21 cellular contexts compared by ENCODE assay signal in the genomic region with DNA sequence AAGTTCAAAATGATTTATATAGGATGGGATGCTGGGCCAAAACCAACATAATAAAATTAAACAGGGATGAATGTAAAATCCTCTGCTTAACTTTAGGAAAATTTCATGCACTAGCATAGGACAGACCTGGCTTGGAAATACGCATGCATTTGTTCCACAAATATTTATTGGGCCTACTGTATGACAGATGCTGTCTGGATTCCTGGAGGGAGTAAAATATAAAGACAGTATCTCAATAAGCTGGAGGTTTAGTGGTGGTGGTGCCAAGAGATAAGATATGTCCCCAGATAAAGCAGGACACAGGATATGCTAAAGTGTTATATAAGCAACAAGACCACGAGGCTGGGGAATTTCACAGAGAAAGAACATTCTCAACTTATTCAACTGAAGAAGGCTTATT. TPM values are rescaled to one million over a fixed set of nuclear protein-coding genes. Genes with fewer than 3 reads are reported as not detected.
DNase-seq lines count a peak whose midpoint lies in the region; ATAC-seq and TF ChIP-seq lines count a peak whose summit lies in the region.
"Had no signal": no experiment of that assay in that cellular context is flagged by ENCODE, and none has a peak within 500 bp of the region (broad histone marks: within the 10 kb centered on the region; RNA-seq: fewer than 3 reads in every experiment).

No MANE protein-coding gene starts in this region.

- CTCF ChIA-PET in PC-9 (lab: Charles Lee), result no interaction called here

- DNase-seq in CD14-positive monocyte (ENCODE audit: low spot score) (no peak), DND-41 (no peak), memory B cell (ENCODE audit: low spot score in 2 of 2) (no peak), posterior cingulate gyrus (no peak), PC-9 (no peak), right atrium auricular region (ENCODE audit: low spot score) (no peak)
- DNase-seq in activated T-helper 1 cell treated with anti-CD3 and anti-CD28 coated beads, Interleukin-12 subunit alpha, Interleukin-12 subunit beta, Interleukin-2, Interleukin-4 antibody, amounts not matched to agents 30 ng/mL and 10 ng/mL and 1 ng/mL, durations not matched to agents 14 hours and 24 hours and 36 hours (ENCODE audit: low spot score), result no peak
- DNase-seq: central memory CD4-positive, alpha-beta T cell; DMS79; foreskin keratinocyte; HFFc6; left ventricle myocardium superior; NCI-H2081 treated with DMSO at 0.1 percent for 48 hours; NCI-H524 treated with DMSO at 0.1 percent for 48 hours; OCI-M1; psoas muscle; spleen; stimulated activated naive CD4-positive, alpha-beta T cell; upper lobe of left lung had no signal

- POLR2A ChIA-PET in PC-9 (lab: Charles Lee; ENCODE audit: unreplicated experiment), result no interaction called here

- no TSS peak for BruUV-seq in PC-9 (replicated peaks; lab: Mats Ljungman, UMichigan)

- TF ChIP-seq CTCF in CD14-positive monocyte (IDR thresholded peaks at IDR 0.05) (no peak), DND-41 (IDR thresholded peaks at IDR 0.05; ENCODE audit: borderline replicate concordance, extremely low read depth, low read length, poor library complexity, severe bottlenecking) (no peak), PC-9 (conservative IDR thresholded peaks at IDR 0.05) (no peak), right atrium auricular region (IDR thresholded peaks at IDR 0.05) (no peak)

- H3K36me3 ChIP-seq in DND-41 (ENCODE audit: insufficient read depth, low read length) (peaks cover 69% of the 10 kb centered on the region), PC-9 (ENCODE audit: low read depth) (no peaks in the 10 kb centered on the region), right atrium auricular region (peaks cover 9% of the 10 kb centered on the region)
- H3K36me3 ChIP-seq: SJSA1 had no signal

- no peak overlapping the region for H3K9ac ChIP-seq in DND-41 (ENCODE audit: low read depth, low read length)

- peaks cover 100% of the 10 kb centered on the region for H3K79me2 ChIP-seq in DND-41 (ENCODE audit: insufficient read depth, low read length)
- H3K79me2 ChIP-seq in PC-9 (ENCODE audit: low read depth), result no peaks in the 10 kb centered on the region

- H3K9me3 Mint-ChIP-seq in CD14-positive monocyte (no peaks in the 10 kb centered on the region), memory B cell (no peaks in the 10 kb centered on the region)
- H3K9me3 Mint-ChIP-seq in activated T-helper 1 cell treated with anti-CD3 and anti-CD28 coated beads, Interleukin-12 subunit alpha, Interleukin-12 subunit beta, Interleukin-2, Interleukin-4 antibody, amounts not matched to agents 30 ng/mL and 10 ng/mL and 1 ng/mL, durations not matched to agents 14 hours and 24 hours and 36 hours, result no peaks in the 10 kb centered on the region
- H3K9me3 Mint-ChIP-seq: HFFc6 had no signal

- H3K4me3 Mint-ChIP-seq in CD14-positive monocyte (no peak overlapping the region), memory B cell (no peak overlapping the region)
- H3K4me3 Mint-ChIP-seq in activated T-helper 1 cell treated with anti-CD3 and anti-CD28 coated beads, Interleukin-12 subunit alpha, Interleukin-12 subunit beta, Interleukin-2, Interleukin-4 antibody, amounts not matched to agents 30 ng/mL and 10 ng/mL and 1 ng/mL, durations not matched to agents 14 hours and 24 hours and 36 hours, result no peak overlapping the region
- H3K4me3 Mint-ChIP-seq: HFFc6 had no signal

- H3K4me1 ChIP-seq in DND-41 (ENCODE audit: insufficient read depth, low read length) (peaks cover 94% of the 10 kb centered on the region), PC-9 (replicated peaks; ENCODE audit: insufficient read depth) (no peaks in the 10 kb centered on the region), right atrium auricular region (peaks cover 0 to 44% of the 10 kb centered on the region in 2 donors)
- H3K4me1 ChIP-seq: foreskin keratinocyte, SJSA1 had no signal

- H3K27me3 ChIP-seq in DND-41 (ENCODE audit: insufficient read depth, low read length, poor library complexity) (no peaks in the 10 kb centered on the region), PC-9 (ENCODE audit: insufficient read depth, low read depth) (peaks cover 43% of the 10 kb centered on the region), right atrium auricular region (no peaks in the 10 kb centered on the region)
- H3K27me3 ChIP-seq: foreskin keratinocyte, SJSA1, spleen, upper lobe of left lung had no signal

- H3K9me3 ChIP-seq in DND-41 (ENCODE audit: insufficient read depth, low read length, severe bottlenecking) (no peaks in the 10 kb centered on the region), PC-9 (ENCODE audit: insufficient read depth, low read depth) (no peaks in the 10 kb centered on the region), right atrium auricular region (no peaks in the 10 kb centered on the region)
- H3K9me3 ChIP-seq: psoas muscle, SJSA1, spleen, upper lobe of left lung had no signal

- H2AFZ ChIP-seq in DND-41 (ENCODE audit: low read depth, low read length) (no peak overlapping the region), PC-9 (no peak overlapping the region)

- H4K20me1 ChIP-seq in DND-41 (ENCODE audit: insufficient read depth, low read length) (peaks cover 72% of the 10 kb centered on the region), PC-9 (ENCODE audit: insufficient read depth) (no peaks in the 10 kb centered on the region)

- ATAC-seq in DND-41 (ENCODE audit: insufficient read depth, low read depth) (no peak), memory B cell (ENCODE audit: low read depth) (no peak), GM19455 (IDR thresholded peaks at IDR 0.05; ENCODE audit: unreplicated experiment) (no peak)
- ATAC-seq: foreskin keratinocyte, left ventricle myocardium superior, psoas muscle had no signal

- H3F3A ChIP-seq in PC-9 (ENCODE audit: insufficient read depth, low read depth), result no peaks in the 10 kb centered on the region

- H3K4me2 ChIP-seq in DND-41 (ENCODE audit: insufficient read depth, low read length) (no peak overlapping the region), PC-9 (no peak overlapping the region)

- H3K4me3 ChIP-seq in DND-41 (ENCODE audit: low read depth in 1 of 2, low read length in 2 of 2) (no peak overlapping the region), PC-9 (no peak overlapping the region), right atrium auricular region (no peak overlapping the region)
- H3K4me3 ChIP-seq: psoas muscle, SJSA1, spleen, upper lobe of left lung had no signal

- H3K4me1 Mint-ChIP-seq in CD14-positive monocyte, result peaks cover 92% of the 10 kb centered on the region
- peaks cover 79% of the 10 kb centered on the region for H3K4me1 Mint-ChIP-seq in activated T-helper 1 cell treated with anti-CD3 and anti-CD28 coated beads, Interleukin-12 subunit alpha, Interleukin-12 subunit beta, Interleukin-2, Interleukin-4 antibody, amounts not matched to agents 30 ng/mL and 10 ng/mL and 1 ng/mL, durations not matched to agents 14 hours and 24 hours and 36 hours (ENCODE audit: low read depth)
- peaks cover 69% of the 10 kb centered on the region for H3K4me1 Mint-ChIP-seq in memory B cell

- peak overlapping the region; percentile 41 for H3K27ac ChIP-seq in DND-41 (ENCODE audit: low read length)
- H3K27ac ChIP-seq in PC-9, result no peak overlapping the region
- H3K27ac ChIP-seq in right atrium auricular region, result no peak overlapping the region
- H3K27ac ChIP-seq: foreskin keratinocyte, psoas muscle, SJSA1, upper lobe of left lung had no signal

- H3K27me3 Mint-ChIP-seq in CD14-positive monocyte (ENCODE audit: low read depth in 3 of 3), result no peaks in the 10 kb centered on the region
- no peaks in the 10 kb centered on the region for H3K27me3 Mint-ChIP-seq in activated T-helper 1 cell treated with anti-CD3 and anti-CD28 coated beads, Interleukin-12 subunit alpha, Interleukin-12 subunit beta, Interleukin-2, Interleukin-4 antibody, amounts not matched to agents 30 ng/mL and 10 ng/mL and 1 ng/mL, durations not matched to agents 14 hours and 24 hours and 36 hours (ENCODE audit: insufficient read depth)
- H3K27me3 Mint-ChIP-seq in memory B cell, result no peaks in the 10 kb centered on the region

- H3K27ac Mint-ChIP-seq in CD14-positive monocyte (peak overlapping the region in 6 of 7 donors; percentile 27 to 88 (median 86)), memory B cell (peak overlapping the region; percentile 60)
- peak overlapping the region; percentile 20 for H3K27ac Mint-ChIP-seq in activated T-helper 1 cell treated with anti-CD3 and anti-CD28 coated beads, Interleukin-12 subunit alpha, Interleukin-12 subunit beta, Interleukin-2, Interleukin-4 antibody, amounts not matched to agents 30 ng/mL and 10 ng/mL and 1 ng/mL, durations not matched to agents 14 hours and 24 hours and 36 hours
- H3K27ac Mint-ChIP-seq: HFFc6 had no signal

- intact Hi-C loops in CD14-positive monocyte (cut with micrococcal nuclease), result no loop called here
- intact Hi-C loops in activated T-helper 1 cell treated with anti-CD3 and anti-CD28 coated beads, Interleukin-12 subunit alpha, Interleukin-12 subunit beta, Interleukin-2, Interleukin-4 antibody, amounts not matched to agents 30 ng/mL and 10 ng/mL and 1 ng/mL, durations not matched to agents 14 hours and 24 hours and 36 hours (cut with micrococcal nuclease), result no loop called here
- intact Hi-C loops in posterior cingulate gyrus (cut with DNase I), result no loop called here
- intact Hi-C loops in PC-9 (cut with micrococcal nuclease; ENCODE audit: unreplicated experiment), result no loop called here

- H3K36me3 Mint-ChIP-seq in CD14-positive monocyte (peaks cover 54 to 67% of the 10 kb centered on the region in 2 donors), memory B cell (peaks cover 32% of the 10 kb centered on the region)
- peaks cover 39% of the 10 kb centered on the region for H3K36me3 Mint-ChIP-seq in activated T-helper 1 cell treated with anti-CD3 and anti-CD28 coated beads, Interleukin-12 subunit alpha, Interleukin-12 subunit beta, Interleukin-2, Interleukin-4 antibody, amounts not matched to agents 30 ng/mL and 10 ng/mL and 1 ng/mL, durations not matched to agents 14 hours and 24 hours and 36 hours (ENCODE audit: low read depth)

- H3K9me2 ChIP-seq in PC-9 (ENCODE audit: insufficient read depth), result no peaks in the 10 kb centered on the region

RNA-seq across cellular contexts. Expression of gene RCSD1, which starts 15.1 kb away (rescaled TPM):
- 100 to 1,000 TPM; 216 to 218 TPM for polyA plus RNA-seq in CD14-positive monocyte
- total RNA-seq in activated T-helper 1 cell treated with anti-CD3 and anti-CD28 coated beads, Interleukin-12 subunit alpha, Interleukin-12 subunit beta, Interleukin-2, Interleukin-4 antibody, amounts not matched to agents 30 ng/mL and 10 ng/mL and 1 ng/mL, durations not matched to agents 14 hours and 24 hours and 36 hours, result 78.6 and 81.9 TPM in 2 replicates
- total RNA-seq in PC-9 (2021), result not detected in 2 replicates
- total RNA-seq in right atrium auricular region, result 10 to 100 TPM; 26.5 to 39.3 TPM
- total RNA-seq: HFFc6 had no signal

Comparison
In these comparisons a context has a peak if more than half of its experiments do, and no peak if none do; other contexts are left out.
1. H3K27ac Mint-ChIP-seq: peak in every context shown above with its lines; median percentile 86 in CD14-positive monocyte; 60 in memory B cell; 20 in activated T-helper 1 cell treated with anti-CD3 and anti-CD28 coated beads, Interleukin-12 subunit alpha, Interleukin-12 subunit beta, Interleukin-2, Interleukin-4 antibody, amounts not matched to agents 30 ng/mL and 10 ng/mL and 1 ng/mL, durations not matched to agents 14 hours and 24 hours and 36 hours.
2. RNA of gene RCSD1, which starts 15.1 kb away (total RNA-seq): 78.6 to 81.9 TPM in activated T-helper 1 cell treated with anti-CD3 and anti-CD28 coated beads, Interleukin-12 subunit alpha, Interleukin-12 subunit beta, Interleukin-2, Interleukin-4 antibody, amounts not matched to agents 30 ng/mL and 10 ng/mL and 1 ng/mL, durations not matched to agents 14 hours and 24 hours and 36 hours and 26.5 to 39.3 TPM in right atrium auricular region; not detected in PC-9; every median in the first group is over 10 times any median in the second.